17 cellular contexts compared by ENCODE assay signal in the genomic region with DNA sequence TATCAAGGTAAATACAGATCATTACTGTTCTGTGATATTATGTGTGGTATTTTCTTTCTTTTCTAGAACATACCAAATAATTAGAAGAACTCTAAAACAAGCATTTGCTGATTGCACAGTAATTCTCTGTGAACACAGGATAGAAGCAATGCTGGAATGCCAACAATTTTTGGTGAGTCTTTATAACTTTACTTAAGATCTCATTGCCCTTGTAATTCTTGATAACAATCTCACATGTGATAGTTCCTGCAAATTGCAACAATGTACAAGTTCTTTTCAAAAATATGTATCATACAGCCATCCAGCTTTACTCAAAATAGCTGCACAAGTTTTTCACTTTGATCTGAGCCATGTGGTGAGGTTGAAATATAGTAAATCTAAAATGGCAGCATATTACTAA.
DNase-seq lines count a peak whose midpoint lies in the region; ATAC-seq, FAIRE-seq and TF ChIP-seq lines count a peak whose summit lies in the region.
"Had no signal": no experiment of that assay in that cellular context is flagged by ENCODE, and none has a peak within 500 bp of the region (broad histone marks: within the 10 kb centered on the region; RNA-seq: fewer than 3 reads in every experiment).

No MANE protein-coding gene starts in this region.

- no peaks in the 10 kb centered on the region for H3K36me3 Mint-ChIP-seq in activated CD4-positive, alpha-beta memory T cell treated with anti-CD3 and anti-CD28 coated beads, Interleukin-2, amount 10 ng/mL, durations not matched to agents 7 days and 5 days (ENCODE audit: low read depth)
- H3K36me3 Mint-ChIP-seq: CD4-positive, CD25-positive, alpha-beta regulatory T cell had no signal

- no peak for TF ChIP-seq POLR2A in endothelial cell of umbilical vein (IDR thresholded peaks at IDR 0.05; ENCODE audit: low read depth, low read length)
- TF ChIP-seq POLR2A in prostate gland (IDR thresholded peaks at IDR 0.05): no peak

- H3K4me2 ChIP-seq in endothelial cell of umbilical vein (ENCODE audit: insufficient read depth, low read length): peak overlapping the region; percentile 20
- H3K4me2 ChIP-seq: GM23338, PC-9 had no signal

- no peaks in the 10 kb centered on the region for H3K27me3 Mint-ChIP-seq in activated CD4-positive, alpha-beta memory T cell treated with anti-CD3 and anti-CD28 coated beads, Interleukin-2, amount 10 ng/mL, durations not matched to agents 7 days and 5 days
- H3K27me3 Mint-ChIP-seq: CD4-positive, CD25-positive, alpha-beta regulatory T cell had no signal

- H3K27ac Mint-ChIP-seq in activated CD4-positive, alpha-beta memory T cell treated with anti-CD3 and anti-CD28 coated beads, Interleukin-2, amount 10 ng/mL, durations not matched to agents 7 days and 5 days: no peak overlapping the region
- H3K27ac Mint-ChIP-seq: CD4-positive, CD25-positive, alpha-beta regulatory T cell; GM23338 had no signal

- H3K9me1 ChIP-seq in endothelial cell of umbilical vein (replicated peaks; ENCODE audit: control insufficient read depth, extremely low read depth, insufficient read depth, low read length): no peaks in the 10 kb centered on the region

- no peak overlapping the region for H3K9ac ChIP-seq in endothelial cell of umbilical vein (replicated peaks; ENCODE audit: extremely low read depth, insufficient read depth, low read length)

- no peaks in the 10 kb centered on the region for H3K4me1 Mint-ChIP-seq in activated CD4-positive, alpha-beta memory T cell treated with anti-CD3 and anti-CD28 coated beads, Interleukin-2, amount 10 ng/mL, durations not matched to agents 7 days and 5 days
- H3K4me1 Mint-ChIP-seq: CD4-positive, CD25-positive, alpha-beta regulatory T cell had no signal

- H3K36me3 ChIP-seq in ACC112 (ENCODE audit: insufficient read depth, low read length): no peaks in the 10 kb centered on the region
- H3K36me3 ChIP-seq in SJSA1: no peaks in the 10 kb centered on the region
- H3K36me3 ChIP-seq in endothelial cell of umbilical vein (ENCODE audit: control insufficient read depth in 2 of 2, extremely low read depth in 1 of 2, insufficient read depth in 2 of 2, low read length in 2 of 2): no peaks in the 10 kb centered on the region
- H3K36me3 ChIP-seq in prostate gland: no peaks in the 10 kb centered on the region

- no peaks in the 10 kb centered on the region for H3K27me3 ChIP-seq in ACC112 (ENCODE audit: insufficient read depth, low read length)
- no peaks in the 10 kb centered on the region for H3K27me3 ChIP-seq in SJSA1 (replicated peaks)
- H3K27me3 ChIP-seq in endothelial cell of umbilical vein (ENCODE audit: control insufficient read depth in 2 of 2, insufficient read depth in 2 of 2, low read length in 2 of 2): no peaks in the 10 kb centered on the region
- no peaks in the 10 kb centered on the region for H3K27me3 ChIP-seq in prostate gland (replicated peaks; ENCODE audit: insufficient read depth)

- 0 out of 2 replicates have a peak overlapping the region, but pooled peaks have one; percentile 20 for H3K27ac ChIP-seq in ACC112 (ENCODE audit: low read depth, low read length)
- H3K27ac ChIP-seq in SJSA1: peak overlapping the region; percentile 88
- peak overlapping the region; percentile 62 for H3K27ac ChIP-seq in endothelial cell of umbilical vein (ENCODE audit: insufficient read depth, low read depth, low read length)
- H3K27ac ChIP-seq in prostate gland: peak overlapping the region; percentile 53 to 58
- H3K27ac ChIP-seq: PC-9 had no signal

- H3K79me2 ChIP-seq in ACC112 (ENCODE audit: control insufficient read depth, insufficient read depth, low read length, unreplicated experiment): no peaks in the 10 kb centered on the region
- no peaks in the 10 kb centered on the region for H3K79me2 ChIP-seq in endothelial cell of umbilical vein (ENCODE audit: control insufficient read depth, insufficient read depth, low read length)

- CTCF ChIA-PET in endothelial cell of umbilical vein (lab: Charles Lee): interaction anchor here (1.5 to 2.0 kb wide), 2 partner anchors 10 to 206 kb away, joined by 4 to 12 read pairs; no protein-coding TSS in a partner anchor
- CTCF ChIA-PET in activated CD4-positive, alpha-beta memory T cell treated with anti-CD3 and anti-CD28 coated beads, Interleukin-2, amount 10 ng/mL, durations not matched to agents 7 days and 5 days (lab: Charles Lee): no interaction called here

- peaks cover 13% of the 10 kb centered on the region for H3K4me1 ChIP-seq in ACC112 (ENCODE audit: control insufficient read depth, insufficient read depth, low read length, unreplicated experiment)
- peaks cover 47% of the 10 kb centered on the region for H3K4me1 ChIP-seq in SJSA1 (replicated peaks)
- peaks cover 14% of the 10 kb centered on the region for H3K4me1 ChIP-seq in endothelial cell of umbilical vein (ENCODE audit: control insufficient read depth, extremely low read depth, insufficient read depth, low read length)
- H3K4me1 ChIP-seq in prostate gland (replicated peaks): no peaks in the 10 kb centered on the region

- no peaks in the 10 kb centered on the region for H4K20me1 ChIP-seq in endothelial cell of umbilical vein (replicated peaks; ENCODE audit: control insufficient read depth, extremely low read depth, insufficient read depth, low read length)

- peak; percentile 35 for FAIRE-seq in endothelial cell of umbilical vein (lab: Jason Lieb, UNC)
- FAIRE-seq: A204.1 had no signal

- TF ChIP-seq CTCF in endothelial cell of umbilical vein (IDR thresholded peaks at IDR 0.05; ENCODE audit: extremely low read depth in 1 of 2, insufficient read depth in 1 of 2, low read depth in 1 of 2, low read length in 2 of 2): no peak
- TF ChIP-seq CTCF in prostate gland (IDR thresholded peaks at IDR 0.05): no peak

- H3K4me3 Mint-ChIP-seq in activated CD4-positive, alpha-beta memory T cell treated with anti-CD3 and anti-CD28 coated beads, Interleukin-2, amount 10 ng/mL, durations not matched to agents 7 days and 5 days: no peak overlapping the region
- H3K4me3 Mint-ChIP-seq: CD4-positive, CD25-positive, alpha-beta regulatory T cell; GM23338 had no signal

- no peaks in the 10 kb centered on the region for H3K9me3 Mint-ChIP-seq in activated CD4-positive, alpha-beta memory T cell treated with anti-CD3 and anti-CD28 coated beads, Interleukin-2, amount 10 ng/mL, durations not matched to agents 7 days and 5 days
- H3K9me3 Mint-ChIP-seq: GM23338 had no signal

- H3K9me3 ChIP-seq in SJSA1 (replicated peaks) (no peaks in the 10 kb centered on the region), endothelial cell of umbilical vein (replicated peaks; ENCODE audit: control insufficient read depth, insufficient read depth, low read length) (no peaks in the 10 kb centered on the region), prostate gland (no peaks in the 10 kb centered on the region)

- H2AFZ ChIP-seq in ACC112 (ENCODE audit: low read length, unreplicated experiment) (no peak overlapping the region), endothelial cell of umbilical vein (ENCODE audit: low read depth, low read length) (no peak overlapping the region)
- H2AFZ ChIP-seq: GM23338, PC-9 had no signal

- ATAC-seq in GM19452 (IDR thresholded peaks at IDR 0.05; ENCODE audit: unreplicated experiment): no peak
- ATAC-seq: GM23338 had no signal

- dilution Hi-C loops in endothelial cell of umbilical vein (cut with MboI; ENCODE audit: extremely low pct_ligation_motif_present, low sequenced_read_pairs): no loop called here

- intact Hi-C loops in endothelial cell of umbilical vein (cut with micrococcal nuclease) (no loop called here), prostate gland (cut with DNase I) (no loop called here)

- no peak overlapping the region for H3K4me3 ChIP-seq in ACC112 (ENCODE audit: low read depth, low read length)
- no peak overlapping the region for H3K4me3 ChIP-seq in SJSA1
- H3K4me3 ChIP-seq in endothelial cell of umbilical vein (replicated peaks in 1 of 3; ENCODE audit: insufficient read depth in 1 of 3, low read depth in 1 of 3, low read length in 3 of 3): no peak overlapping the region
- H3K4me3 ChIP-seq in prostate gland: no peak overlapping the region
- H3K4me3 ChIP-seq: GM23338, PC-9 had no signal

- POLR2A ChIA-PET in endothelial cell of umbilical vein (lab: Charles Lee): no interaction called here
- POLR2A ChIA-PET in activated CD4-positive, alpha-beta memory T cell treated with anti-CD3 and anti-CD28 coated beads, Interleukin-2, amount 10 ng/mL, durations not matched to agents 7 days and 5 days (lab: Charles Lee): no interaction called here

- DNase-seq in SJSA1 (ENCODE audit: low read depth in 1 of 2, low spot score in 2 of 2): peak in 1 of 2 experiments; percentile 49
- no peak for DNase-seq in endothelial cell of umbilical vein (ENCODE audit: low read depth, low spot score)
- peak; percentile 23 for DNase-seq in prostate gland (ENCODE audit: low spot score)
- no peak for DNase-seq in activated CD4-positive, alpha-beta memory T cell treated with anti-CD3 and anti-CD28 coated beads, Interleukin-2, amount 10 ng/mL, durations not matched to agents 7 days and 5 days
- DNase-seq in NCI-H1417 treated with DMSO at 0.1 percent for 48 hours (lab: John Stamatoyannopoulos, UW): no peak
- DNase-seq in NCI-H748 treated with DMSO at 0.1 percent for 48 hours (lab: John Stamatoyannopoulos, UW): no peak
- DNase-seq: AML-193; CD4-positive, CD25-positive, alpha-beta regulatory T cell; DMS79 treated with DMSO at 0.1 percent for 48 hours; GF-D8; NCI-H526; NK-92 treated with Interleukin-12 subunit alpha and Interleukin-12 subunit beta, amount 100 ng/mL, for 24 hours had no signal

- no TSS peak for BruUV-seq in endothelial cell of umbilical vein (replicated peaks; lab: Mats Ljungman, UMichigan)

TF ChIP-seq in endothelial cell of umbilical vein, 7 proteins besides CTCF, POLR2A, EP300 and RAD21:
- TF ChIP-seq EZH2 (IDR thresholded peaks at IDR 0.05; ENCODE audit: borderline replicate concordance, low read depth, low read length, severe bottlenecking) (no peak), GATA2 (IDR thresholded peaks at IDR 0.05; ENCODE audit: insufficient read depth, insufficient read length, low read depth, low read length) (peak; percentile 43), MAX (IDR thresholded peaks at IDR 0.05; ENCODE audit: insufficient read depth, insufficient read length) (no peak), FOS (IDR thresholded peaks at IDR 0.05; ENCODE audit: borderline replicate concordance, insufficient read depth, low read length) (no peak)

Comparison
In these comparisons a context has a peak if more than half of its experiments do, and no peak if none do; other contexts are left out.
1. H3K27ac ChIP-seq: peak in every context shown above with its lines; median percentile 88 in SJSA1; 62 in endothelial cell of umbilical vein; 56 in prostate gland; 20 in ACC112.